ENCODE assay signal across 5 cellular contexts in genomic region chr9:87423885-87424284, GRCh38.
DNase-seq lines count a peak whose midpoint lies in the region; FAIRE-seq and TF ChIP-seq lines count a peak whose summit lies in the region.
"Not testable (repeated sequence)": the region's sequence is repeated elsewhere in the genome, so short reads cannot be mapped to it uniquely, and the experiment has no call there.

No MANE protein-coding gene starts in this region.

- peak overlapping the region; percentile 82 to 94 for H3K27ac ChIP-seq in liver (ENCODE audit: low read depth in 1 of 2, low read length in 2 of 2)
- not testable (repeated sequence) for H3K27ac ChIP-seq in small intestine (ENCODE audit: low read depth in 1 of 2, low read length in 1 of 2)

- not testable (repeated sequence) for H3K9ac ChIP-seq in liver (ENCODE audit: low read depth in 1 of 2, low read length in 2 of 2)

- H3K4me3 ChIP-seq in liver (ENCODE audit: low read depth in 1 of 3, low read length in 3 of 3); small intestine (ENCODE audit: low read depth in 1 of 2, low read length in 2 of 2): not testable (repeated sequence)

- H3K9me3 ChIP-seq in liver (ENCODE audit: control insufficient read depth in 4 of 4, low read length in 3 of 4); small intestine (ENCODE audit: control insufficient read depth, low read depth): not testable (repeated sequence)

- peak; percentile 47 for FAIRE-seq in GM19239 (lab: Jason Lieb, UNC)
- not testable (repeated sequence) for FAIRE-seq in small intestine (lab: Jason Lieb, UNC)

- H3K4me1 ChIP-seq in liver (ENCODE audit: control insufficient read depth in 4 of 4, insufficient read depth in 4 of 4, low read length in 3 of 4), result peaks cover 0 to 19% (median 14%) of the 10 kb centered on the region in 4 donors
- not testable (repeated sequence) for H3K4me1 ChIP-seq in small intestine (ENCODE audit: control insufficient read depth in 2 of 2, insufficient read depth in 1 of 2, low read depth in 1 of 2, low read length in 1 of 2)

- not testable (repeated sequence) for TF ChIP-seq CTCF in liver (IDR thresholded peaks at IDR 0.05; ENCODE audit: low read depth, low read length, missing input control)

- 36% methylated on average over 4 of the region's 4 CpGs for WGBS in liver
- 32 to 75% (median 39%) methylated on average over 4 of the region's 4 CpGs for WGBS in small intestine, 3 donors

- peak; percentile 50 to 60 for TF ChIP-seq RAD21 in liver (IDR thresholded peaks at IDR 0.05)

- not testable (repeated sequence) for H3K27me3 ChIP-seq in liver (ENCODE audit: control insufficient read depth in 4 of 4, insufficient read depth in 4 of 4, low read length in 3 of 4); small intestine (ENCODE audit: control insufficient read depth in 2 of 2, insufficient read depth in 2 of 2, low read length in 2 of 2)

- not testable (repeated sequence) for H3K36me3 ChIP-seq in liver (ENCODE audit: control insufficient read depth in 4 of 4, insufficient read depth in 3 of 4, low read depth in 1 of 4, low read length in 3 of 4); small intestine (ENCODE audit: control insufficient read depth in 2 of 2, insufficient read depth in 2 of 2, low read length in 2 of 2)

- not testable (repeated sequence) for DNase-seq in GM19239 (ENCODE audit: insufficient read length, low spot score)
- peak; percentile 86 for DNase-seq in kidney tubule cell (ENCODE audit: low spot score)
- peak; percentile 70 for DNase-seq in mucosa of gallbladder (ENCODE audit: low spot score)
- peak; percentile 48 for DNase-seq in small intestine

TF ChIP-seq in liver, 16 proteins besides CTCF, POLR2A, EP300 and RAD21:
- TF ChIP-seq YY1 (IDR thresholded peaks at IDR 0.05), result peak; percentile 34
- peak; percentile 9 for TF ChIP-seq FOXA1 (IDR thresholded peaks at IDR 0.05)
- TF ChIP-seq SP1 (IDR thresholded peaks at IDR 0.05), result peak; percentile 63
- peak; percentile 54 for TF ChIP-seq FOXA2 (IDR thresholded peaks at IDR 0.05)
- TF ChIP-seq EGR1 (IDR thresholded peaks at IDR 0.05; ENCODE audit: low read depth in 2 of 2), result peak in 1 of 2 donors; percentile 34
- TF ChIP-seq MAX (IDR thresholded peaks at IDR 0.05), result peak; percentile 56
- TF ChIP-seq NR2F2 (IDR thresholded peaks at IDR 0.05), result peak; percentile 20
- TF ChIP-seq, protein P1, sequence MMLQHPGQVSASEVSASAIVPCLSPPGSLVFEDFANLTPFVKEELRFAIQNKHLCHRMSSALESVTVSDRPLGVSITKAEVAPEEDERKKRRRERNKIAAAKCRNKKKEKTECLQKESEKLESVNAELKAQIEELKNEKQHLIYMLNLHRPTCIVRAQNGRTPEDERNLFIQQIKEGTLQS (IDR thresholded peaks at IDR 0.05), result peak; percentile 37
- TF ChIP-seq ZBTB33 (IDR thresholded peaks at IDR 0.05), result peak; percentile 48
- peak; percentile 66 to 78 for TF ChIP-seq HNF4A (conservative IDR thresholded peaks at IDR 0.05)
- TF ChIP-seq JUND (IDR thresholded peaks at IDR 0.05), result peak; percentile 79 to 92
- TF ChIP-seq RXRA (IDR thresholded peaks at IDR 0.05), result peak; percentile 95 to 96
